In genomic region chr20:25303292-25304024, GRCh38 we compare ENCODE assay signal across 1 cellular context.
TF ChIP-seq lines count a peak whose summit lies in the region.

No MANE protein-coding gene starts in this region.

TF ChIP-seq in GM23338, 12 proteins besides CTCF, POLR2A, EP300 and RAD21 (continued from another document):
- TF ChIP-seq ZNF462 (CRISPR knock-in tag; IDR thresholded peaks at IDR 0.05) (no peak), EZH2 (IDR thresholded peaks at IDR 0.05; ENCODE audit: low read depth, unreplicated experiment) (no peak), POLR2AphosphoS5 (IDR thresholded peaks at IDR 0.05; ENCODE audit: low read depth) (no peak), ZNF114 (CRISPR knock-in tag; IDR thresholded peaks at IDR 0.05) (no peak), ETS1 (IDR thresholded peaks at IDR 0.05) (no peak), REST (IDR thresholded peaks at IDR 0.05; ENCODE audit: unreplicated experiment) (no peak), CREB1 (CRISPR knock-in tag; IDR thresholded peaks at IDR 0.05; ENCODE audit: low read depth) (no peak)
